In genomic region chr11:73219396-73220285, GRCh38 we compare ENCODE assay signal across 17 cellular contexts. TPM values are rescaled to one million over a fixed set of nuclear protein-coding genes. Genes with fewer than 3 reads are reported as not detected.
DNase-seq lines count a peak whose midpoint lies in the region; TF ChIP-seq lines count a peak whose summit lies in the region.
"Had no signal": no experiment of that assay in that cellular context is flagged by ENCODE, and none has a peak within 500 bp of the region (broad histone marks: within the 10 kb centered on the region; RNA-seq: fewer than 3 reads in every experiment).

No MANE protein-coding gene starts in this region.

- peaks cover 19 to 90% (median 47%) of the 10 kb centered on the region in 6 donors for H3K4me1 ChIP-seq in spleen

- H3K27ac Mint-ChIP-seq in activated naive CD4-positive, alpha-beta T cell treated with anti-CD3 and anti-CD28 coated beads, Interleukin-2, amount 50 U/mL, for 24 hours, result peak overlapping the region; percentile 24
- H3K27ac Mint-ChIP-seq in activated T-helper 1 cell treated with anti-CD3 and anti-CD28 coated beads, Interleukin-12 subunit alpha, Interleukin-12 subunit beta, Interleukin-2, Interleukin-4 antibody, amounts not matched to agents 30 ng/mL and 10 ng/mL and 1 ng/mL, durations not matched to agents 14 hours and 24 hours and 36 hours, result no peak overlapping the region
- H3K27ac Mint-ChIP-seq in mesothelial cell of epicardium, result peak overlapping the region; percentile 32

- peak overlapping the region; percentile 49 for H3K4me3 Mint-ChIP-seq in activated naive CD4-positive, alpha-beta T cell treated with anti-CD3 and anti-CD28 coated beads, Interleukin-2, amount 50 U/mL, for 24 hours
- peak overlapping the region; percentile 44 for H3K4me3 Mint-ChIP-seq in activated T-helper 1 cell treated with anti-CD3 and anti-CD28 coated beads, Interleukin-12 subunit alpha, Interleukin-12 subunit beta, Interleukin-2, Interleukin-4 antibody, amounts not matched to agents 30 ng/mL and 10 ng/mL and 1 ng/mL, durations not matched to agents 14 hours and 24 hours and 36 hours
- peak overlapping the region; percentile 72 for H3K4me3 Mint-ChIP-seq in mesothelial cell of epicardium

- H3K4me1 Mint-ChIP-seq in activated naive CD4-positive, alpha-beta T cell treated with anti-CD3 and anti-CD28 coated beads, Interleukin-2, amount 50 U/mL, for 24 hours, result peaks cover 8% of the 10 kb centered on the region
- H3K4me1 Mint-ChIP-seq in activated T-helper 1 cell treated with anti-CD3 and anti-CD28 coated beads, Interleukin-12 subunit alpha, Interleukin-12 subunit beta, Interleukin-2, Interleukin-4 antibody, amounts not matched to agents 30 ng/mL and 10 ng/mL and 1 ng/mL, durations not matched to agents 14 hours and 24 hours and 36 hours (ENCODE audit: low read depth), result no peaks in the 10 kb centered on the region
- peaks cover 26% of the 10 kb centered on the region for H3K4me1 Mint-ChIP-seq in mesothelial cell of epicardium

- no peak for TF ChIP-seq POLR2A in spleen (IDR thresholded peaks at IDR 0.05)

- no peak for TF ChIP-seq CTCF in mesothelial cell of epicardium (IDR thresholded peaks at IDR 0.05; ENCODE audit: unreplicated experiment)
- no peak for TF ChIP-seq CTCF in spleen (IDR thresholded peaks at IDR 0.05 in 8 of 11, conservative IDR thresholded peaks at IDR 0.05 in 3 of 11)

- no peaks in the 10 kb centered on the region for H3K9me3 ChIP-seq in spleen
- H3K9me3 ChIP-seq: left lung, ovary, Peyer's patch, transverse colon had no signal

- intact Hi-C loops in activated T-helper 1 cell treated with anti-CD3 and anti-CD28 coated beads, Interleukin-12 subunit alpha, Interleukin-12 subunit beta, Interleukin-2, Interleukin-4 antibody, amounts not matched to agents 30 ng/mL and 10 ng/mL and 1 ng/mL, durations not matched to agents 14 hours and 24 hours and 36 hours (cut with micrococcal nuclease), result no loop called here
- intact Hi-C loops in spleen (cut with DNase I; ENCODE audit: low total_unique reads), result no loop called here

- 80 to 94% (median 89%) methylated on average over 6 of the region's 6 CpGs for WGBS in spleen, 5 donors

- H3K36me3 ChIP-seq in spleen, result no peaks in the 10 kb centered on the region
- H3K36me3 ChIP-seq: left lung, ovary, Peyer's patch, transverse colon had no signal

- H3K27me3 Mint-ChIP-seq in activated naive CD4-positive, alpha-beta T cell treated with anti-CD3 and anti-CD28 coated beads, Interleukin-2, amount 50 U/mL, for 24 hours, result peaks cover 24% of the 10 kb centered on the region
- H3K27me3 Mint-ChIP-seq in activated T-helper 1 cell treated with anti-CD3 and anti-CD28 coated beads, Interleukin-12 subunit alpha, Interleukin-12 subunit beta, Interleukin-2, Interleukin-4 antibody, amounts not matched to agents 30 ng/mL and 10 ng/mL and 1 ng/mL, durations not matched to agents 14 hours and 24 hours and 36 hours (ENCODE audit: insufficient read depth), result peaks cover 27% of the 10 kb centered on the region
- peaks cover 24% of the 10 kb centered on the region for H3K27me3 Mint-ChIP-seq in mesothelial cell of epicardium (ENCODE audit: low read depth)

- DNase-seq in activated naive CD4-positive, alpha-beta T cell treated with Interleukin-2 at 50 U/mL for 16 hours, result no peak
- DNase-seq in activated T-helper 1 cell treated with anti-CD3 and anti-CD28 coated beads, Interleukin-12 subunit alpha, Interleukin-12 subunit beta, Interleukin-2, Interleukin-4 antibody, amounts not matched to agents 30 ng/mL and 10 ng/mL and 1 ng/mL, durations not matched to agents 14 hours and 24 hours and 36 hours (ENCODE audit: low spot score), result no peak
- DNase-seq in mesothelial cell of epicardium (ENCODE audit: low spot score in 2 of 2, unreplicated experiment in 2 of 2), result no peak
- DNase-seq in spleen, result peak; percentile 64
- no peak for DNase-seq in NCI-H1436 (lab: John Stamatoyannopoulos, UW)
- DNase-seq in activated CD8-positive, alpha-beta memory T cell treated with anti-CD3 and anti-CD28 coated beads for 24 hours, result no peak
- no peak for DNase-seq in NCI-H524 (lab: John Stamatoyannopoulos, UW)
- DNase-seq: hypothalamus, NCI-H1092 treated with DMSO at 0.1 percent for 48 hours, NCI-H524 treated with DMSO at 0.1 percent for 48 hours, transverse colon had no signal

- H3K9me3 Mint-ChIP-seq in activated naive CD4-positive, alpha-beta T cell treated with anti-CD3 and anti-CD28 coated beads, Interleukin-2, amount 50 U/mL, for 24 hours, result no peaks in the 10 kb centered on the region
- H3K9me3 Mint-ChIP-seq in activated T-helper 1 cell treated with anti-CD3 and anti-CD28 coated beads, Interleukin-12 subunit alpha, Interleukin-12 subunit beta, Interleukin-2, Interleukin-4 antibody, amounts not matched to agents 30 ng/mL and 10 ng/mL and 1 ng/mL, durations not matched to agents 14 hours and 24 hours and 36 hours, result no peaks in the 10 kb centered on the region
- no peaks in the 10 kb centered on the region for H3K9me3 Mint-ChIP-seq in mesothelial cell of epicardium

- peak overlapping the region in 3 of 8 donors; percentile 54 to 71 (median 56) for H3K4me3 ChIP-seq in spleen
- H3K4me3 ChIP-seq: ovary had no signal

- H3K27ac ChIP-seq in spleen, result peak overlapping the region in 1 of 8 donors; percentile 90
- H3K27ac ChIP-seq: ovary had no signal

- H3K36me3 Mint-ChIP-seq in activated naive CD4-positive, alpha-beta T cell treated with anti-CD3 and anti-CD28 coated beads, Interleukin-2, amount 50 U/mL, for 24 hours, result no peaks in the 10 kb centered on the region
- H3K36me3 Mint-ChIP-seq in activated T-helper 1 cell treated with anti-CD3 and anti-CD28 coated beads, Interleukin-12 subunit alpha, Interleukin-12 subunit beta, Interleukin-2, Interleukin-4 antibody, amounts not matched to agents 30 ng/mL and 10 ng/mL and 1 ng/mL, durations not matched to agents 14 hours and 24 hours and 36 hours (ENCODE audit: low read depth), result no peaks in the 10 kb centered on the region
- no peaks in the 10 kb centered on the region for H3K36me3 Mint-ChIP-seq in mesothelial cell of epicardium

- peaks cover 0 to 22% (median 4%) of the 10 kb centered on the region in 7 donors for H3K27me3 ChIP-seq in spleen (replicated peaks in 1 of 7)
- H3K27me3 ChIP-seq: ovary, Peyer's patch, transverse colon had no signal

RNA-seq across cellular contexts. Expression of gene P2RY2, which starts 1.6 kb away (rescaled TPM):
- not detected in 2 replicates for total RNA-seq in activated T-helper 1 cell treated with anti-CD3 and anti-CD28 coated beads, Interleukin-12 subunit alpha, Interleukin-12 subunit beta, Interleukin-2, Interleukin-4 antibody, amounts not matched to agents 30 ng/mL and 10 ng/mL and 1 ng/mL, durations not matched to agents 14 hours and 24 hours and 36 hours
- total RNA-seq in mesothelial cell of epicardium, result 4.0 to 4.5 TPM (median 4.5 TPM) in 3 replicates
- 10 to 100 TPM in 5 of 7 donors, 1 to 10 TPM in 2; 8.3 to 17.5 (median 12.0) TPM for total RNA-seq in spleen
- 1 to 10 TPM in 2 of 3 donors, under 1 TPM in 1; 0.99 to 3.3 (median 1.2) TPM for polyA plus RNA-seq in spleen
- total RNA-seq: T-helper 1 cell treated with Interleukin-12 subunit alpha and Interleukin-12 subunit beta and Interleukin-4 antibody, amounts not matched to agents 30 ng/mL and 1 ng/mL, for 36 hours had no signal
- polyA plus RNA-seq: AG04450 had no signal

RNA-seq across cellular contexts. Expression of gene P2RY6, which starts 52.5 kb away (rescaled TPM):
- not detected in 2 replicates for total RNA-seq in activated T-helper 1 cell treated with anti-CD3 and anti-CD28 coated beads, Interleukin-12 subunit alpha, Interleukin-12 subunit beta, Interleukin-2, Interleukin-4 antibody, amounts not matched to agents 30 ng/mL and 10 ng/mL and 1 ng/mL, durations not matched to agents 14 hours and 24 hours and 36 hours
- total RNA-seq in mesothelial cell of epicardium (0.36 to 0.51 TPM (median 0.45 TPM) in 3 replicates), spleen (100 to 1,000 TPM in 1 of 7 donors, 10 to 100 TPM in 6; 41.1 to 109 (median 63.9) TPM)
- 10 to 100 TPM in 2 of 3 donors, 1 to 10 TPM in 1; 8.2 to 25.2 (median 10.6) TPM for polyA plus RNA-seq in spleen
- total RNA-seq: T-helper 1 cell treated with Interleukin-12 subunit alpha and Interleukin-12 subunit beta and Interleukin-4 antibody, amounts not matched to agents 30 ng/mL and 1 ng/mL, for 36 hours had no signal
- polyA plus RNA-seq: AG04450 had no signal

Comparison
In these comparisons a context has a peak if more than half of its experiments do, and no peak if none do; other contexts are left out.
1. RNA of gene P2RY6, which starts 52.5 kb away (total RNA-seq): 41.1 to 109 TPM in spleen; 0.36 to 0.51 TPM in mesothelial cell of epicardium and not detected in activated T-helper 1 cell treated with anti-CD3 and anti-CD28 coated beads, Interleukin-12 subunit alpha, Interleukin-12 subunit beta, Interleukin-2, Interleukin-4 antibody, amounts not matched to agents 30 ng/mL and 10 ng/mL and 1 ng/mL, durations not matched to agents 14 hours and 24 hours and 36 hours; every median in the first group is over 10 times any median in the second.
2. Peak in every context shown above with its lines, with median percentiles within 50 percentile points of each other: H3K4me3 Mint-ChIP-seq.